In the genomic region with DNA sequence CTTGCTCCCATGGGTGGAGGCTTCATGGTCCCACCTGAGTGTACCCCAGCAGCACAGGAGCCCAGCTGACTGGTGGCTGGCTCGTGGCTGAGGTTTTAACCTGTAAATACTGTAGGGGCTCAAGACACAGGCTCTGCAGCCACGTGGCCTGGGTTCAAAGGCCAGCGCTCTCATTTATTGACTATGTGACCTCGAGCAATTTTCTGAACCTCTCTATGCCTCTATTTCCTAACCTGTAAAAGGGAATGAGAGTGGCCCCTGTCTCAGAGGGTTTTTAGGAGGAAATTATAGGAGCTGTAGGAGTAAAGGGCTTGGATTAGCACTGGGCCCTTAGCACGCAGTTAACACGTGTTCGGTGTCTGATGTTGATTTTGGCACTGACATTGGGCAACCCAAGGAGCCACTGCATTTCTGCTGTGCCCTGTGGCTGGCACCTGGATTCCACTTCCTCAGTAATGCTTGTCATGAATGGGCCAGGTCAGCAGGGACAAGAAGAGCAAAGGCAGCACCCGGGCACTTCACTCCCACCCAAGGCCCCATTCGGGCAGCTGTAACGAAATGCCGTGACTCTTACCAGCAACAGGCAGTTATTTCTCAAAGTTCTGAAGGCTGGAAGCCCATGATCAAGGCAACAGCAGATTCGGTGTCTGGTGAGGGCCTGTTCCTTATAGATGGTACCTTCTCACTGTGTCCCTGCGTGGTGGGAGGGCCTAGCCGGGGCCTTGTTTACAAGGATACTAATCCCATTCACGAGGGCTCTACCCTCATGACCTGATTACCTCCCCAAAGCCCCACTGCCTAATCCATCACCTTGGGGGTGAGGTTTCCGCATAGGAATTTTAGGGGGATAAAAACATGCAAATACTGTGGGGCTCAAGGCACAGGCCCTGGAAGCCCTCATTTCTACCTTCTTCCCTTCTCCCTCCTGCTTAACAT, we compare ENCODE assay signal across 10 cellular contexts. TPM values are rescaled to one million over a fixed set of nuclear protein-coding genes. Genes with fewer than 3 reads are reported as not detected.
DNase-seq lines count a peak whose midpoint lies in the region; ATAC-seq and TF ChIP-seq lines count a peak whose summit lies in the region.
"Had no signal": no experiment of that assay in that cellular context is flagged by ENCODE, and none has a peak within 500 bp of the region (broad histone marks: within the 10 kb centered on the region; RNA-seq: fewer than 3 reads in every experiment).

No MANE protein-coding gene starts in this region.

- TF ChIP-seq CTCF in transverse colon (IDR thresholded peaks at IDR 0.05) = no peak

- DNase-seq in NCI-H2196 (lab: John Stamatoyannopoulos, UW; ENCODE audit: unreplicated experiment) = peak; percentile 66
- DNase-seq in mucosa of gallbladder (ENCODE audit: low spot score) = peak; percentile 84
- peak; percentile 70 for DNase-seq in transverse colon
- no peak for DNase-seq in KG1 (lab: John Stamatoyannopoulos, UW)
- DNase-seq in NCI-H524 (lab: John Stamatoyannopoulos, UW) = no peak
- DNase-seq: brain microvascular endothelial cell, Karpas-422, T-cell had no signal

- H3K4me1 ChIP-seq in duodenal mucosa (ENCODE audit: control insufficient read depth in 1 of 2, insufficient read depth in 2 of 2, low read length in 2 of 2) = peaks cover 53% of the 10 kb centered on the region in 2 donors
- H3K4me1 ChIP-seq in transverse colon = peaks cover 41 to 84% (median 78%) of the 10 kb centered on the region in 4 donors

- intact Hi-C loops in transverse colon (cut with DNase I; ENCODE audit: low total_unique reads) = no loop called here

- H3K27me3 ChIP-seq in duodenal mucosa (ENCODE audit: control insufficient read depth in 1 of 2, insufficient read depth in 2 of 2, low read length in 2 of 2) = no peaks in the 10 kb centered on the region
- no peaks in the 10 kb centered on the region for H3K27me3 ChIP-seq in transverse colon
- H3K27me3 ChIP-seq: brain microvascular endothelial cell had no signal

- H3K36me3 ChIP-seq in duodenal mucosa (ENCODE audit: control insufficient read depth in 1 of 2, insufficient read depth in 2 of 2, low read length in 2 of 2) = no peaks in the 10 kb centered on the region
- H3K36me3 ChIP-seq in transverse colon = no peaks in the 10 kb centered on the region
- H3K36me3 ChIP-seq: brain microvascular endothelial cell had no signal

- no peak for TF ChIP-seq POLR2A in transverse colon (IDR thresholded peaks at IDR 0.05)

- H3K4me3 ChIP-seq in duodenal mucosa (ENCODE audit: low read depth in 1 of 2, low read length in 2 of 2) (no peak overlapping the region), transverse colon (no peak overlapping the region)

- in situ Hi-C loops in transverse colon (cut with MboI; ENCODE audit: low pct_ligation_motif_present in 1 of 4, low pct_unique_long_range_greater_than_20kb in 1 of 4, low sequenced_read_pairs in 3 of 4) = no loop called here

- no peak for ATAC-seq in HG03025 (IDR thresholded peaks at IDR 0.05; ENCODE audit: low FRiP score, unreplicated experiment)
- ATAC-seq: T-cell had no signal

- 61 to 80% methylated on average over 2 to 15 of the region's 16 CpGs for WGBS in transverse colon (ENCODE audit: low coverage in 1 of 2), 2 donors

- no peak for TF ChIP-seq EP300 in transverse colon (IDR thresholded peaks at IDR 0.05; ENCODE audit: low read depth)

- H3K27ac ChIP-seq in duodenal mucosa (ENCODE audit: low read depth, low read length) (peak overlapping the region; percentile 46), transverse colon (peak overlapping the region; percentile 33 to 93 (median 66))
- H3K27ac ChIP-seq: brain microvascular endothelial cell had no signal

- no peak overlapping the region for H3K9ac ChIP-seq in duodenal mucosa (ENCODE audit: low read depth in 1 of 2, low read length in 2 of 2)

- H3K9me3 ChIP-seq in duodenal mucosa (ENCODE audit: control insufficient read depth in 1 of 2, low read length in 2 of 2) (no peaks in the 10 kb centered on the region), transverse colon (no peaks in the 10 kb centered on the region)

RNA-seq across cellular contexts. Expression of a gene that starts 25.2 kb away (rescaled TPM):
- total RNA-seq in mucosa of gallbladder (53.0 TPM), transverse colon (100 to 1,000 TPM; 115 to 326 (median 199) TPM)

Comparison
In these comparisons a context has a peak if more than half of its experiments do, and no peak if none do; other contexts are left out.
1. DNase-seq: peak in NCI-H2196 (single experiment), mucosa of gallbladder (single experiment) and transverse colon (single experiment); none in KG1 (single experiment) and NCI-H524 (0 of 2).